ENCODE assay signal across 1 cellular context in genomic region chr14:63777024-63777423, GRCh38.
TF ChIP-seq lines count a peak whose summit lies in the region.

No MANE protein-coding gene starts in this region.

TF ChIP-seq in HEK293, 187 proteins besides CTCF, POLR2A, EP300 and RAD21 (continued from another document):
- TF ChIP-seq INSM2 (tag by site-specific recombination; IDR thresholded peaks at IDR 0.05), result no peak
